In genomic region chr19:1599460-1599846, GRCh38 we compare ENCODE assay signal across 13 cellular contexts. TPM values are rescaled to one million over a fixed set of nuclear protein-coding genes. Genes with fewer than 3 reads are reported as not detected.
DNase-seq lines count a peak whose midpoint lies in the region; ATAC-seq and TF ChIP-seq lines count a peak whose summit lies in the region.
"Had no signal": no experiment of that assay in that cellular context is flagged by ENCODE, and none has a peak within 500 bp of the region (broad histone marks: within the 10 kb centered on the region; RNA-seq: fewer than 3 reads in every experiment).

No MANE protein-coding gene starts in this region.

- H3K4ac ChIP-seq in neuronal stem cell (ENCODE audit: low read length) = no peak overlapping the region

- DNase-seq in Right ventricle myocardium inferior (ENCODE audit: missing footprints) = peak; percentile 43
- DNase-seq in Right ventricle myocardium superior = no peak
- DNase-seq in neuronal stem cell (ENCODE audit: low spot score) = no peak
- DNase-seq in esophagus squamous epithelium (lab: John Stamatoyannopoulos, UW) = no peak
- no peak for DNase-seq in NCI-H226
- no peak for DNase-seq in SJCRH30
- DNase-seq: ACHN; CD4-positive, CD25-positive, alpha-beta regulatory T cell; DMS53; HCEC 1CT; IMR-90 had no signal

- H3K4me1 ChIP-seq in neuronal stem cell (ENCODE audit: control insufficient read depth in 2 of 2, insufficient read depth in 1 of 2, low read depth in 1 of 2, low read length in 2 of 2) = peaks cover 4 to 7% of the 10 kb centered on the region in 2 donors
- H3K4me1 ChIP-seq in esophagus squamous epithelium = peaks cover 15 to 33% (median 21%) of the 10 kb centered on the region in 3 donors
- no peaks in the 10 kb centered on the region for H3K4me1 ChIP-seq in SJCRH30

- H2BK12ac ChIP-seq in neuronal stem cell (ENCODE audit: low read length) = no peak overlapping the region

- no peak overlapping the region for H4K91ac ChIP-seq in neuronal stem cell (ENCODE audit: low read depth, low read length, poor library complexity)

- no peak overlapping the region for H2AK5ac ChIP-seq in neuronal stem cell (ENCODE audit: low read depth, low read length)

- intact Hi-C loops in Right ventricle myocardium inferior (cut with DNase I) = no loop called here
- intact Hi-C loops in Right ventricle myocardium superior (cut with DNase I) = no loop called here
- intact Hi-C loops in esophagus squamous epithelium (cut with DNase I) = no loop called here

- no peak for TF ChIP-seq CTCF in esophagus squamous epithelium (IDR thresholded peaks at IDR 0.05)

- peaks cover 15% of the 10 kb centered on the region for H3K79me1 ChIP-seq in neuronal stem cell (ENCODE audit: low read depth, low read length)

- H3K14ac ChIP-seq in neuronal stem cell (ENCODE audit: low read length) = no peak overlapping the region

- H3K36me3 ChIP-seq in neuronal stem cell (replicated peaks in 1 of 2; ENCODE audit: control insufficient read depth in 2 of 2, insufficient read depth in 2 of 2, low read length in 2 of 2) (peaks cover 23 to 51% of the 10 kb centered on the region in 2 donors), esophagus squamous epithelium (peaks cover 22 to 75% (median 27%) of the 10 kb centered on the region in 3 donors), SJCRH30 (peaks cover 2% of the 10 kb centered on the region; the same call in 1 of the 2 replicates)

- H3K18ac ChIP-seq in neuronal stem cell (ENCODE audit: low read length) = no peak overlapping the region

- H2BK120ac ChIP-seq in neuronal stem cell (ENCODE audit: low read depth, low read length) = no peak overlapping the region

- H3K4me3 ChIP-seq in neuronal stem cell (ENCODE audit: low read length in 2 of 2) (no peak overlapping the region), esophagus squamous epithelium (no peak overlapping the region), SJCRH30 (no peak overlapping the region)
- H3K4me3 ChIP-seq: BLaER1 treated with 17β-estradiol and CSF1 and Interleukin-3, amounts not matched to agents 10 nM and 100 nM had no signal

- H3K27me3 ChIP-seq in neuronal stem cell (ENCODE audit: control insufficient read depth in 3 of 3, insufficient read depth in 3 of 3, low read depth in 1 of 3, low read length in 3 of 3) = no peaks in the 10 kb centered on the region
- H3K27me3 ChIP-seq in esophagus squamous epithelium = no peaks in the 10 kb centered on the region
- no peaks in the 10 kb centered on the region for H3K27me3 ChIP-seq in SJCRH30
- H3K27me3 ChIP-seq: BLaER1 treated with 17β-estradiol and CSF1 and Interleukin-3, amounts not matched to agents 10 nM and 100 nM had no signal

- no CpG with 5 or more reads among the region's 15 CpGs for WGBS in neuronal stem cell (ENCODE audit: extremely low coverage in 2 of 2, insufficient read length in 2 of 2, insufficient replicate concordance in 1 of 2), 2 donors
- WGBS in esophagus squamous epithelium, 2 donors = 87 to 89% methylated on average over 3 to 5 of the region's 15 CpGs

- H2AFZ ChIP-seq in neuronal stem cell (ENCODE audit: low read length) = no peak overlapping the region

- H3K27ac ChIP-seq in neuronal stem cell (replicated peaks; ENCODE audit: low read length) = no peak overlapping the region
- no peak overlapping the region for H3K27ac ChIP-seq in esophagus squamous epithelium
- no peak overlapping the region for H3K27ac ChIP-seq in SJCRH30

- H3K4me2 ChIP-seq in neuronal stem cell (ENCODE audit: insufficient read depth, low read length, poor library complexity, severe bottlenecking) = no peak overlapping the region
- H3K4me2 ChIP-seq: BLaER1 treated with 17β-estradiol and CSF1 and Interleukin-3, amounts not matched to agents 10 nM and 100 nM had no signal

- no peak overlapping the region for H4K8ac ChIP-seq in neuronal stem cell (ENCODE audit: low read depth, low read length)

- H2BK15ac ChIP-seq in neuronal stem cell (ENCODE audit: low read length) = no peak overlapping the region

- H3K9me3 ChIP-seq in neuronal stem cell (replicated peaks in 1 of 2; ENCODE audit: control insufficient read depth in 2 of 2, insufficient read depth in 1 of 2, low read depth in 1 of 2, low read length in 2 of 2) (no peaks in the 10 kb centered on the region), esophagus squamous epithelium (no peaks in the 10 kb centered on the region), SJCRH30 (replicated peaks) (no peaks in the 10 kb centered on the region)

- peak overlapping the region; percentile 43 for H3K23ac ChIP-seq in neuronal stem cell (ENCODE audit: low read depth, low read length, poor library complexity)

- ATAC-seq in Right ventricle myocardium inferior (no peak), Right ventricle myocardium superior (ENCODE audit: poor library complexity) (no peak), esophagus mucosa (peak; percentile 10)

- no peak overlapping the region for H2BK5ac ChIP-seq in neuronal stem cell (ENCODE audit: low read length)

- no peak for TF ChIP-seq POLR2A in esophagus squamous epithelium (IDR thresholded peaks at IDR 0.05)

- H3K9ac ChIP-seq in neuronal stem cell (ENCODE audit: low read depth, low read length, poor library complexity) = no peak overlapping the region

RNA-seq across cellular contexts. Expression of gene UQCR11, which starts 5.8 kb away (rescaled TPM):
- total RNA-seq in Right ventricle myocardium inferior = 1,146 TPM
- total RNA-seq in Right ventricle myocardium superior = 1,222 TPM
- total RNA-seq in esophagus mucosa = 225 TPM
- 160 TPM for polyA plus RNA-seq in neuronal stem cell (2013, experiment 1 of 2)
- polyA plus RNA-seq in neuronal stem cell (2013, experiment 2 of 2) = 160 TPM
- total RNA-seq in esophagus squamous epithelium = 10 to 100 TPM; 47.1 to 74.4 (median 59.1) TPM
- total RNA-seq in SJCRH30 (2014; rRNA removed; shearing (Covaris generic)) = 95.0 and 100 TPM in 2 replicates

RNA-seq across cellular contexts. Expression of gene MBD3, which starts 6.8 kb away (rescaled TPM):
- total RNA-seq in Right ventricle myocardium inferior (64.2 TPM), Right ventricle myocardium superior (52.4 TPM), esophagus mucosa (44.2 TPM), esophagus squamous epithelium (10 to 100 TPM; 74.8 to 87.9 (median 84.3) TPM)
- polyA plus RNA-seq in neuronal stem cell (2013, experiment 1 of 2) = 68.0 TPM
- 64.2 TPM for polyA plus RNA-seq in neuronal stem cell (2013, experiment 2 of 2)
- total RNA-seq in SJCRH30 (2014; rRNA removed; shearing (Covaris generic)) = 99.8 and 103 TPM in 2 replicates

RNA-seq across cellular contexts. Expression of gene MEX3D, which starts 31.3 kb away (rescaled TPM):
- total RNA-seq in Right ventricle myocardium inferior (9.6 TPM), Right ventricle myocardium superior (8.0 TPM), esophagus mucosa (17.8 TPM), esophagus squamous epithelium (10 to 100 TPM; 21.4 to 26.6 (median 23.0) TPM)
- 59.8 TPM for polyA plus RNA-seq in neuronal stem cell (2013, experiment 1 of 2)
- 59.0 TPM for polyA plus RNA-seq in neuronal stem cell (2013, experiment 2 of 2)
- total RNA-seq in SJCRH30 (2014; rRNA removed; shearing (Covaris generic)) = 47.5 and 49.2 TPM in 2 replicates

RNA-seq across cellular contexts. Expression of gene TCF3, which starts 53.0 kb away (rescaled TPM):
- total RNA-seq in Right ventricle myocardium inferior (25.3 TPM), Right ventricle myocardium superior (20.0 TPM), esophagus mucosa (39.5 TPM), esophagus squamous epithelium (10 to 100 TPM; 29.9 to 66.0 (median 47.9) TPM)
- 333 TPM for polyA plus RNA-seq in neuronal stem cell (2013, experiment 1 of 2)
- 334 TPM for polyA plus RNA-seq in neuronal stem cell (2013, experiment 2 of 2)
- 81.8 and 95.8 TPM in 2 replicates for total RNA-seq in SJCRH30 (2014; rRNA removed; shearing (Covaris generic))
